ENCODE assay signal across 1 cellular context in genomic region chr9:95031711-95032461, GRCh38.
TF ChIP-seq lines count a peak whose summit lies in the region.

No MANE protein-coding gene starts in this region.

TF ChIP-seq in HepG2, 621 proteins besides CTCF, POLR2A, EP300 and RAD21 (continued from another document and continues in another):
- peak; percentile 44; the same call in 1 of the 2 replicates for TF ChIP-seq POLR2AphosphoS5 (IDR thresholded peaks at IDR 0.05; ENCODE audit: low read depth, low read length)
- TF ChIP-seq PITX1 (CRISPR knock-in tag; IDR thresholded peaks at IDR 0.05), result peak; percentile 96
- TF ChIP-seq ZNF646 (CRISPR knock-in tag; IDR thresholded peaks at IDR 0.05), result no peak
- no peak for TF ChIP-seq TRAFD1 (CRISPR knock-in tag; IDR thresholded peaks at IDR 0.05; ENCODE audit: borderline replicate concordance)
- 0 out of 2 replicates have a peak, but pooled peaks have one; percentile 43 for TF ChIP-seq ZNF296 (CRISPR knock-in tag; conservative IDR thresholded peaks at IDR 0.05)
- TF ChIP-seq ZNF772 (CRISPR knock-in tag; IDR thresholded peaks at IDR 0.05), result peak; percentile 17; the same call in 1 of the 2 replicates
- no peak for TF ChIP-seq ZNF607 (CRISPR knock-in tag; IDR thresholded peaks at IDR 0.05; ENCODE audit: borderline replicate concordance)
- TF ChIP-seq ZC3H4 (CRISPR knock-in tag; IDR thresholded peaks at IDR 0.05; ENCODE audit: borderline replicate concordance), result no peak
- TF ChIP-seq GMEB2 (CRISPR knock-in tag; IDR thresholded peaks at IDR 0.05; ENCODE audit: low read depth), result 0 out of 2 replicates have a peak, but pooled peaks have one; percentile 4
- no peak for TF ChIP-seq JDP2 (CRISPR knock-in tag; IDR thresholded peaks at IDR 0.05; ENCODE audit: borderline replicate concordance)
- TF ChIP-seq TRIM24 (CRISPR knock-in tag; IDR thresholded peaks at IDR 0.05), result no peak
- peak; percentile 55; the same call in 1 of the 2 replicates for TF ChIP-seq ZBTB25 (CRISPR knock-in tag; IDR thresholded peaks at IDR 0.05)
- TF ChIP-seq MLXIP (CRISPR knock-in tag; IDR thresholded peaks at IDR 0.05; ENCODE audit: borderline replicate concordance), result no peak; the same call in 1 of the 2 replicates
- no peak for TF ChIP-seq PCBP1 (IDR thresholded peaks at IDR 0.05; ENCODE audit: borderline replicate concordance, low read depth, low read length)
- peak; percentile 15; the same call in 1 of the 2 replicates for TF ChIP-seq DRAP1 (CRISPR knock-in tag; IDR thresholded peaks at IDR 0.05)
- TF ChIP-seq ZNF891 (CRISPR knock-in tag; IDR thresholded peaks at IDR 0.05), result no peak
- no peak for TF ChIP-seq DZIP1 (CRISPR knock-in tag; IDR thresholded peaks at IDR 0.05)
- peak; percentile 63 for TF ChIP-seq ZNF883 (CRISPR knock-in tag; IDR thresholded peaks at IDR 0.05; ENCODE audit: not compliant biosample characterization)
- no peak for TF ChIP-seq ZNF337 (CRISPR knock-in tag; IDR thresholded peaks at IDR 0.05; ENCODE audit: borderline replicate concordance, low read depth)
- TF ChIP-seq ZNF558 (CRISPR knock-in tag; IDR thresholded peaks at IDR 0.05; ENCODE audit: borderline replicate concordance), result 0 out of 2 replicates have a peak, but pooled peaks have one; percentile 51
- TF ChIP-seq TCF12 (IDR thresholded peaks at IDR 0.05), result no peak
- no peak for TF ChIP-seq TCF12 (CRISPR knock-in tag; IDR thresholded peaks at IDR 0.05)
- TF ChIP-seq FOXO1 (CRISPR knock-in tag; IDR thresholded peaks at IDR 0.05), result peak; percentile 79
- TF ChIP-seq CHD2 (IDR thresholded peaks at IDR 0.05; ENCODE audit: low read depth, low read length), result 0 out of 2 replicates have a peak, but pooled peaks have one; percentile 19
- TF ChIP-seq MTERF4 (CRISPR knock-in tag; IDR thresholded peaks at IDR 0.05), result no peak
- no peak for TF ChIP-seq DNMT1 (CRISPR knock-in tag; IDR thresholded peaks at IDR 0.05)
- TF ChIP-seq HCFC1 (IDR thresholded peaks at IDR 0.05; ENCODE audit: low read depth, low read length), result no peak
- TF ChIP-seq SPEN (CRISPR knock-in tag; IDR thresholded peaks at IDR 0.05; ENCODE audit: low read depth), result no peak
- TF ChIP-seq NFKBIZ (CRISPR knock-in tag; IDR thresholded peaks at IDR 0.05), result peak; percentile 43; the same call in 1 of the 2 replicates
- no peak for TF ChIP-seq ZSCAN21 (CRISPR knock-in tag; IDR thresholded peaks at IDR 0.05; ENCODE audit: borderline replicate concordance)
- 0 out of 2 replicates have a peak, but pooled peaks have one; percentile 28 for TF ChIP-seq ZNF580 (CRISPR knock-in tag; IDR thresholded peaks at IDR 0.05; ENCODE audit: borderline replicate concordance, low read depth)
- TF ChIP-seq PRDM10 (CRISPR knock-in tag; IDR thresholded peaks at IDR 0.05; ENCODE audit: low read depth), result 0 out of 2 replicates have a peak, but pooled peaks have one; percentile 53
- TF ChIP-seq SIN3A (IDR thresholded peaks at IDR 0.05; ENCODE audit: borderline replicate concordance, low read depth, low read length), result 0 out of 2 replicates have a peak, but pooled peaks have one; percentile 51
- no peak for TF ChIP-seq ZFP36L2 (CRISPR knock-in tag; IDR thresholded peaks at IDR 0.05)
